Comparison of ENCODE assay signal across 23 cellular contexts in the genomic region with DNA sequence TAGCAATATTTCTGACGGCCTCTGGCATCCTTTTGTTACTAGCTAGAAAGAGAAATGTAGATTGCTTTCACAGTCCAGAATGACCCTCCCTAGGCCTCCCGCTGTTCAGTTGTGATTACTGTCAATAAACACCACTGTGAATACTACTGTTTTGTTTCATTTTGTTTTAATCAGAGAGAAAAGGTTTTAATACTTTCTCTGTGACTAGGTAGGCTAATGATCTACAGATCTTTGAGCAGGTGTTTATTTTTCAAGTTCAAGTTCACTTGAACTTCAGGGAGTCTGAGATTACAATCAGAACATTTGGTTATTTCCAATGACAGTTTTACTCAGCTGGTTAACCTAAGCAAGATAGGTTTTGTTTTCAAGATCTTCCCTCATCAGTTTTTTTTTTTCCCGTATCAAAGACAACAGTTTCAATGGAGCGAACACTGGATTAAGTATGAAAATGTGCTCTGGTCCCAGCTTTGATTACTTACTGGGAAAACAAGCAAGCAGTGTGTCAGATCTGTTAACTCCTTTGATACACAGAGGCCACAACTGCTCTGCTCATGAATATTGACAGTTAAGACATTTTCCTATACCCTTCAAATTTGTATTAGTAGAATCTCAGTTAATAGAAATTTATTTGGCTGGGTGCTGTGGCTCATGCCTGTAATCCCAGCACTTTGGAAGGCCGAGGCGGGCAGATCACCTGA. TPM values are rescaled to one million over a fixed set of nuclear protein-coding genes. Genes with fewer than 3 reads are reported as not detected.
DNase-seq lines count a peak whose midpoint lies in the region; ATAC-seq and TF ChIP-seq lines count a peak whose summit lies in the region.
"Had no signal": no experiment of that assay in that cellular context is flagged by ENCODE, and none has a peak within 500 bp of the region (broad histone marks: within the 10 kb centered on the region; RNA-seq: fewer than 3 reads in every experiment).

No MANE protein-coding gene starts in this region.

- WGBS in lung, 2 donors, result 81 to 90% methylated on average over 6 of the region's 6 CpGs
- 92 to 94% (median 94%) methylated on average over 6 of the region's 6 CpGs for WGBS in heart left ventricle, 4 donors

- ATAC-seq in lung (ENCODE audit: insufficient read depth, low FRiP score), result peak; percentile 34
- ATAC-seq in heart left ventricle, result no peak
- no peak for ATAC-seq in HG03342 (IDR thresholded peaks at IDR 0.05; ENCODE audit: unreplicated experiment)
- ATAC-seq: activated T-cell treated with anti-CD3 and anti-CD28 coated beads, Interleukin-2, amount 50 U/mL, for 4 hours; mucosa of descending colon; stimulated activated naive CD8-positive, alpha-beta T cell treated with anti-CD3 and anti-CD28 coated beads, Interleukin-15, amount 100 ng/mL, for 72 hours had no signal

- no peaks in the 10 kb centered on the region for H3K27me3 ChIP-seq in lung (ENCODE audit: control insufficient read depth, insufficient read depth)
- H3K27me3 ChIP-seq in heart left ventricle, result no peaks in the 10 kb centered on the region
- H3K27me3 ChIP-seq: MG63, tibial artery had no signal

- intact Hi-C loops in heart left ventricle (cut with DNase I), result no loop called here

- no peak overlapping the region for H3K27ac ChIP-seq in lung (ENCODE audit: low read depth in 1 of 2, low read length in 1 of 2)
- no peak overlapping the region for H3K27ac ChIP-seq in heart left ventricle
- H3K27ac ChIP-seq: 22Rv1, SK-N-MC, tibial artery had no signal

- H3K9me3 ChIP-seq in lung (ENCODE audit: control insufficient read depth in 2 of 2, insufficient read depth in 1 of 2, low read length in 1 of 2), result no peaks in the 10 kb centered on the region
- H3K9me3 ChIP-seq in heart left ventricle, result peaks cover 0 to 17% (median 0%) of the 10 kb centered on the region in 12 donors
- H3K9me3 ChIP-seq: tibial artery had no signal

- H3K36me3 ChIP-seq in lung (ENCODE audit: control insufficient read depth in 2 of 2, insufficient read depth in 2 of 2, low read length in 2 of 2) (peaks cover 0 to 3% of the 10 kb centered on the region in 2 donors), heart left ventricle (no peaks in the 10 kb centered on the region)
- H3K36me3 ChIP-seq: tibial artery had no signal

- TF ChIP-seq POLR2A in heart left ventricle (IDR thresholded peaks at IDR 0.05), result no peak

- H3K4me3 ChIP-seq in epithelial cell of proximal tubule (ENCODE audit: low read depth, low read length), result no peak overlapping the region
- no peak overlapping the region for H3K4me3 ChIP-seq in lung
- H3K4me3 ChIP-seq in heart left ventricle, result no peak overlapping the region
- H3K4me3 ChIP-seq: MG63, mucosa of descending colon, SK-N-MC, tibial artery had no signal

- peak; percentile 33 to 39 for DNase-seq in NCI-H526 (lab: John Stamatoyannopoulos, UW)
- no peak for DNase-seq in NCI-H526 treated with DMSO at 0.1 percent for 48 hours (lab: John Stamatoyannopoulos, UW)
- DNase-seq in epithelial cell of proximal tubule (ENCODE audit: low read depth), result peak; percentile 39
- DNase-seq in lung (ENCODE audit: low spot score), result no peak
- DNase-seq in stimulated activated CD4-positive, alpha-beta T cell treated with anti-CD3 and anti-CD28 coated beads, Interleukin-15, amount 100 ng/mL, for 24 hours, result no peak
- no peak for DNase-seq in GOT3 (lab: John Stamatoyannopoulos, UW)
- no peak for DNase-seq in heart left ventricle
- DNase-seq: activated CD4-positive, alpha-beta T cell treated with anti-CD3 and anti-CD28 coated beads, Interleukin-2, amount 10 ng/mL, durations not matched to agents 24 days and 14 days; activated T-cell treated with anti-CD3 and anti-CD28 coated beads, Interleukin-2, amount 50 U/mL, for 4 hours; CD4-positive, alpha-beta memory T cell; erythroblast; foreskin fibroblast; HCEC 1CT; MG63; mucosa of descending colon; NCI-H774; nephron progenitor cell; posterior cingulate gyrus; stimulated activated naive CD8-positive, alpha-beta T cell treated with anti-CD3 and anti-CD28 coated beads, Interleukin-15, amount 100 ng/mL, for 72 hours; tibial artery had no signal

- TF ChIP-seq CTCF in epithelial cell of proximal tubule (conservative IDR thresholded peaks at IDR 0.05; ENCODE audit: low read depth, low read length), result no peak
- no peak for TF ChIP-seq CTCF in lung (IDR thresholded peaks at IDR 0.05; ENCODE audit: control extremely low read depth, extremely low read depth)
- TF ChIP-seq CTCF in heart left ventricle (IDR thresholded peaks at IDR 0.05), result no peak

- H3K4me1 ChIP-seq in lung (ENCODE audit: control insufficient read depth in 2 of 2, insufficient read depth in 2 of 2, low read length in 2 of 2), result peaks cover 0 to 2% of the 10 kb centered on the region in 2 donors
- peaks cover 0 to 12% (median 0%) of the 10 kb centered on the region in 12 donors for H3K4me1 ChIP-seq in heart left ventricle

RNA-seq across cellular contexts. Expression of a gene that starts 34.8 kb away (rescaled TPM):
- 13.8 and 17.1 TPM in 2 replicates for total RNA-seq in epithelial cell of proximal tubule
- 10 to 100 TPM; 33.6 to 36.8 TPM for total RNA-seq in lung
- polyA plus RNA-seq in lung, result 10 to 100 TPM; 15.1 to 15.2 TPM
- 10 to 100 TPM; 13.8 to 24.9 (median 18.6) TPM for total RNA-seq in heart left ventricle
- 10 to 100 TPM in 1 of 2 donors, 1 to 10 TPM in 1; 5.0 to 23.1 TPM for polyA plus RNA-seq in heart left ventricle

Comparison
In these comparisons a context has a peak if more than half of its experiments do, and no peak if none do; other contexts are left out.
1. DNase-seq: peak in NCI-H526 (2 of 2) and epithelial cell of proximal tubule (single experiment); none in NCI-H526 treated with DMSO at 0.1 percent for 48 hours (single experiment), lung (single experiment), stimulated activated CD4-positive, alpha-beta T cell treated with anti-CD3 and anti-CD28 coated beads, Interleukin-15, amount 100 ng/mL, for 24 hours (single experiment), GOT3 (single experiment) and heart left ventricle (0 of 5).